ENCODE assay signal across 13 cellular contexts in genomic region chrX:150572206-150572605, GRCh38. TPM values are rescaled to one million over a fixed set of nuclear protein-coding genes. Genes with fewer than 3 reads are reported as not detected.
DNase-seq lines count a peak whose midpoint lies in the region; ATAC-seq and TF ChIP-seq lines count a peak whose summit lies in the region.
"Had no signal": no experiment of that assay in that cellular context is flagged by ENCODE, and none has a peak within 500 bp of the region (broad histone marks: within the 10 kb centered on the region; RNA-seq: fewer than 3 reads in every experiment).

No MANE protein-coding gene starts in this region.

- H3K79me2 ChIP-seq in mammary epithelial cell (ENCODE audit: insufficient read depth, low read length) (peaks cover 69% of the 10 kb centered on the region), trophoblast cell (ENCODE audit: control insufficient read depth, insufficient read depth, low read length, poor library complexity) (peaks cover 5% of the 10 kb centered on the region)

- no peak overlapping the region for H3K4ac ChIP-seq in trophoblast cell (ENCODE audit: low read depth, low read length)

- intact Hi-C loops in mammary epithelial cell (cut with micrococcal nuclease), result loop anchor here (10.0 kb wide), 1 partner anchor 123 kb away; the partner anchor contains the start of gene MTMR1

- H2BK5ac ChIP-seq in trophoblast cell (ENCODE audit: low read depth, low read length, poor library complexity), result no peak overlapping the region

- no peak overlapping the region for H2BK12ac ChIP-seq in trophoblast cell (ENCODE audit: low read length)

- no peak overlapping the region for H4K8ac ChIP-seq in trophoblast cell (ENCODE audit: low read depth, low read length)

- no TSS peak for BruUV-seq in mammary epithelial cell (replicated peaks; lab: Mats Ljungman, UMichigan)

- CTCF ChIA-PET in mammary epithelial cell (lab: Charles Lee; ENCODE audit: low non-redundant PET), result no interaction called here

- peak overlapping the region; percentile 77 for H3K4me2 ChIP-seq in mammary epithelial cell (ENCODE audit: insufficient read depth, low read depth, low read length)
- H3K4me2 ChIP-seq in trophoblast cell (ENCODE audit: low read length), result no peak overlapping the region
- H3K4me2 ChIP-seq: neural progenitor cell had no signal

- no peak overlapping the region for H4K91ac ChIP-seq in trophoblast cell (ENCODE audit: low read depth, low read length)

- H3K4me1 ChIP-seq in mammary epithelial cell (ENCODE audit: insufficient read depth, low read length), result peaks cover 44% of the 10 kb centered on the region
- peaks cover 0 to 8% of the 10 kb centered on the region in 2 experiments for H3K4me1 ChIP-seq in trophoblast cell (ENCODE audit: control insufficient read depth in 1 of 2, insufficient read depth in 2 of 2, low read length in 2 of 2)

- no peak overlapping the region for H3K18ac ChIP-seq in trophoblast cell (ENCODE audit: low read length)

- dilution Hi-C loops in mammary epithelial cell (cut with HindIII; ENCODE audit: low sequenced_read_pairs), result no loop called here

- ATAC-seq in GM19452 (IDR thresholded peaks at IDR 0.05; ENCODE audit: unreplicated experiment), result no peak

- no peak overlapping the region for H2AK5ac ChIP-seq in trophoblast cell (ENCODE audit: low read length)

- no peaks in the 10 kb centered on the region for H3K9me3 ChIP-seq in mammary epithelial cell (replicated peaks; ENCODE audit: insufficient read depth, low read length)
- no peaks in the 10 kb centered on the region for H3K9me3 ChIP-seq in trophoblast cell (ENCODE audit: insufficient read depth, low read depth, low read length)

- TF ChIP-seq CTCF in mammary epithelial cell (conservative IDR thresholded peaks at IDR 0.05 in 1 of 2, IDR thresholded peaks at IDR 0.05 in 1 of 2; ENCODE audit: extremely low read depth in 1 of 2, insufficient read depth in 1 of 2, low read depth in 1 of 2, low read length in 2 of 2), result no peak

- H3K27me3 ChIP-seq in mammary epithelial cell (ENCODE audit: insufficient read depth, low read length), result no peaks in the 10 kb centered on the region
- no peaks in the 10 kb centered on the region for H3K27me3 ChIP-seq in trophoblast cell (ENCODE audit: insufficient read depth, low read length)
- H3K27me3 ChIP-seq: neural progenitor cell had no signal

- H3K9ac ChIP-seq in mammary epithelial cell (ENCODE audit: insufficient read depth, low read length) (peak overlapping the region; percentile 42), trophoblast cell (ENCODE audit: low read length) (no peak overlapping the region)
- H3K9ac ChIP-seq: neural progenitor cell had no signal

- DNase-seq in SIG-M5 treated with dmso at 0.1 percent for 504 hours (lab: John Stamatoyannopoulos, UW; ENCODE audit: unreplicated experiment) (peak; percentile 25), SIG-M5 (lab: John Stamatoyannopoulos, UW) (no peak), LoVo (ENCODE audit: low spot score) (peak; percentile 28), mammary epithelial cell (peak; percentile 56), trophoblast cell (peak; percentile 47 to 69), dedifferentiated amniotic fluid mesenchymal stem cell (ENCODE audit: extremely low spot score) (no peak), Kasumi-1 (lab: John Stamatoyannopoulos, UW) (no peak)
- DNase-seq: DMS53; NCI-H69; stimulated activated naive CD4-positive, alpha-beta T cell had no signal

- no peak overlapping the region for H3K23ac ChIP-seq in trophoblast cell (ENCODE audit: low read length)

- no peak overlapping the region for H2AFZ ChIP-seq in mammary epithelial cell (ENCODE audit: low read depth, low read length)
- H2AFZ ChIP-seq in trophoblast cell (ENCODE audit: insufficient read depth, low read length, poor library complexity), result no peak overlapping the region
- H2AFZ ChIP-seq: neural progenitor cell had no signal

- no peaks in the 10 kb centered on the region for H4K20me1 ChIP-seq in mammary epithelial cell (ENCODE audit: insufficient read depth, low read length)

- 0% methylated on average over 1 of the region's 1 CpG for WGBS in mammary epithelial cell (ENCODE audit: low coverage, missing lambda C conversion rate)
- no CpG with 5 or more reads among the region's 1 CpG for WGBS in trophoblast cell (ENCODE audit: extremely low coverage, insufficient coverage, insufficient read length)

- H3K36me3 ChIP-seq in mammary epithelial cell (ENCODE audit: insufficient read depth, low read length), result no peaks in the 10 kb centered on the region
- H3K36me3 ChIP-seq in trophoblast cell (ENCODE audit: control insufficient read depth in 1 of 2, insufficient read depth in 2 of 2, low read length in 2 of 2), result no peaks in the 10 kb centered on the region
- H3K36me3 ChIP-seq: neural progenitor cell had no signal

- H2BK120ac ChIP-seq in trophoblast cell (ENCODE audit: insufficient read depth, low read length, poor library complexity), result no peak overlapping the region

- no peak overlapping the region for H4K12ac ChIP-seq in trophoblast cell (ENCODE audit: low read depth, low read length)

- peak overlapping the region; percentile 79 for H3K27ac ChIP-seq in mammary epithelial cell (ENCODE audit: insufficient read depth, low read depth, low read length)
- H3K27ac ChIP-seq in trophoblast cell (ENCODE audit: low read depth, low read length), result peak overlapping the region; percentile 26
- H3K27ac ChIP-seq: 22Rv1, neural progenitor cell had no signal

- H3K79me1 ChIP-seq in trophoblast cell (ENCODE audit: low read length), result peaks cover 9% of the 10 kb centered on the region

- H3K14ac ChIP-seq in trophoblast cell (ENCODE audit: low read length), result no peak overlapping the region

- no peak overlapping the region for H3K4me3 ChIP-seq in mammary epithelial cell (replicated peaks in 1 of 3; ENCODE audit: insufficient read depth in 1 of 3, low read depth in 2 of 3, low read length in 3 of 3)
- H3K4me3 ChIP-seq in trophoblast cell (ENCODE audit: low read depth, low read length), result no peak overlapping the region
- H3K4me3 ChIP-seq: neural progenitor cell had no signal

- in situ Hi-C loops in mammary epithelial cell (cut with MboI; ENCODE audit: low sequenced_read_pairs in 2 of 2), result no loop called here

RNA-seq across cellular contexts. Expression of gene MTM1, which starts 3.8 kb away (rescaled TPM):
- 10 to 100 TPM; 16.3 to 18.5 TPM for total RNA-seq in mammary epithelial cell
- 4.4 TPM for polyA plus RNA-seq in mammary epithelial cell
- 19.5 TPM for polyA minus RNA-seq in mammary epithelial cell
- polyA plus RNA-seq in trophoblast cell (2013), result 10.6 and 10.9 TPM in 2 replicates

Comparison
In these comparisons a context has a peak if more than half of its experiments do, and no peak if none do; other contexts are left out.
1. DNase-seq: peak in SIG-M5 treated with dmso at 0.1 percent for 504 hours (single experiment), LoVo (single experiment), mammary epithelial cell (single experiment) and trophoblast cell (2 of 2); none in SIG-M5 (single experiment), dedifferentiated amniotic fluid mesenchymal stem cell (single experiment) and Kasumi-1 (0 of 2).